Comparison of ENCODE assay signal across 1 cellular context in the genomic region with DNA sequence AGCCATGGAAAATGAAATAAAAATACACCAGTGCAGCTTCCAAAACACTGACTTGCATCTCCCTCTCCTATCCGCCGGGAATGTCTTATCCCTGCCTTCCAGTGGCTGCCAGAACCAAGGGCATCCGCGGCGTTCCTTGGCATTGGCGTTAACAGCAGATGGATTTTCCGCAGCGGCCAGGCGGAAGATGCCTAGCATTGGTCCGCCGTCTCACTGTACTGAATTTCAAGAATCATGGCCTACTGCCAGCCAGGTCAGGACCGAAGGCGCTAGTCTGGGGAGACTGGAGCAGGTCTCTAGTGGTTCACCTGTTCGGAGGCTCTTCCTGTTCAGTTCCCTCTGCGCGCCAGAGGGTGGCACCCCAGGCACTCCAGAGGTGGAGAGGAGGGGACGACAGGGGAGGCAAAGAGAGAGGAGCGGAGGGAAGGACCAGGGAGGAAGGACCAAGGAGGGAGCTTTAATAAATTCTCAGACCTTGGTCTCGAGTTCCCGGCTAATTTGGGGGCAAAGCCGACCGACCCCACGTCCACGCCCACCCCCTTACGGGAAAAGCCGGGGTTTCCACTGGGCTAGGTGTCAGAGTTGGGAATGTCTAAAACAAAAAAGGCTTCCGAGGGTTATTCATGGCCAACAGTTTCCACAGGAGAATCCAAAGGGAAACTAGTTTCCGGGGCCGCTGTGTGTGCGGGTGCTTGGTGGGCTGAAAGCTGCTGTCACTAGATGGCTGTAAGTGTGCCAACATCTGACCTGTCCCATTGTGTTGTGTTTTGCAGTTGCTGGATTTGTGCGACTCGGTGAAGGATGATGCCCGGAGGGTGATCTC.
TF ChIP-seq lines count a peak whose summit lies in the region.

No MANE protein-coding gene starts in this region.

TF ChIP-seq in HepG2, 621 proteins besides CTCF, POLR2A, EP300 and RAD21 (continued from another document and continues in another):
- TF ChIP-seq CHCHD3 (CRISPR knock-in tag; IDR thresholded peaks at IDR 0.05) (no peak), KLF13 (CRISPR knock-in tag; IDR thresholded peaks at IDR 0.05) (no peak), GATAD1 (CRISPR knock-in tag; IDR thresholded peaks at IDR 0.05) (peak; percentile 36; the same call in 1 of the 2 replicates), FOXP1 (IDR thresholded peaks at IDR 0.05) (no peak), FOXP1 (CRISPR knock-in tag; IDR thresholded peaks at IDR 0.05) (no peak), ZNF615 (CRISPR knock-in tag; IDR thresholded peaks at IDR 0.05; ENCODE audit: borderline replicate concordance) (no peak), ZNF296 (CRISPR knock-in tag; conservative IDR thresholded peaks at IDR 0.05) (no peak), ZNF891 (CRISPR knock-in tag; IDR thresholded peaks at IDR 0.05) (no peak), ZNF766 (CRISPR knock-in tag; IDR thresholded peaks at IDR 0.05; ENCODE audit: borderline replicate concordance) (no peak), ZNF564 (CRISPR knock-in tag; IDR thresholded peaks at IDR 0.05) (no peak), ZNF775 (CRISPR knock-in tag; IDR thresholded peaks at IDR 0.05; ENCODE audit: borderline replicate concordance) (no peak), SUZ12 (IDR thresholded peaks at IDR 0.05; ENCODE audit: low read depth, low read length) (no peak), NFIC (IDR thresholded peaks at IDR 0.05; ENCODE audit: low read length) (no peak), ELF3 (CRISPR knock-in tag; IDR thresholded peaks at IDR 0.05) (peak; percentile 89), ATF1 (CRISPR knock-in tag; IDR thresholded peaks at IDR 0.05) (no peak), ZNF263 (CRISPR knock-in tag; IDR thresholded peaks at IDR 0.05) (peak; percentile 98), ZNF460 (CRISPR knock-in tag; IDR thresholded peaks at IDR 0.05; ENCODE audit: borderline replicate concordance) (no peak), ZNF614 (CRISPR knock-in tag; IDR thresholded peaks at IDR 0.05; ENCODE audit: borderline replicate concordance) (no peak; the same call in 1 of the 2 replicates), HDAC6 (IDR thresholded peaks at IDR 0.05; ENCODE audit: low read depth, low read length) (no peak), ZNF850 (CRISPR knock-in tag; conservative IDR thresholded peaks at IDR 0.05) (no peak), CHD4 (IDR thresholded peaks at IDR 0.05; ENCODE audit: borderline replicate concordance, low read length) (no peak), NFE2 (CRISPR knock-in tag; IDR thresholded peaks at IDR 0.05) (no peak), ZC3H13 (CRISPR knock-in tag; IDR thresholded peaks at IDR 0.05) (no peak; the same call in 1 of the 2 replicates), FOXJ3 (CRISPR knock-in tag; IDR thresholded peaks at IDR 0.05; ENCODE audit: borderline replicate concordance) (no peak), REXO4 (CRISPR knock-in tag; IDR thresholded peaks at IDR 0.05; ENCODE audit: borderline replicate concordance) (no peak), FOSL2 (CRISPR knock-in tag; IDR thresholded peaks at IDR 0.05) (peak; percentile 58), SMAD1 (CRISPR knock-in tag; IDR thresholded peaks at IDR 0.05; ENCODE audit: borderline replicate concordance, low read depth) (no peak), ZNF563 (CRISPR knock-in tag; IDR thresholded peaks at IDR 0.05) (no peak), ZNF496 (CRISPR knock-in tag; IDR thresholded peaks at IDR 0.05; ENCODE audit: insufficient replicate concordance) (no peak), GATA4 (IDR thresholded peaks at IDR 0.05; ENCODE audit: borderline replicate concordance, low read depth) (no peak), ZNF720 (CRISPR knock-in tag; IDR thresholded peaks at IDR 0.05) (no peak), NFE2L2 (IDR thresholded peaks at IDR 0.05; ENCODE audit: low read length) (no peak)
- TF ChIP-seq, protein P1, sequence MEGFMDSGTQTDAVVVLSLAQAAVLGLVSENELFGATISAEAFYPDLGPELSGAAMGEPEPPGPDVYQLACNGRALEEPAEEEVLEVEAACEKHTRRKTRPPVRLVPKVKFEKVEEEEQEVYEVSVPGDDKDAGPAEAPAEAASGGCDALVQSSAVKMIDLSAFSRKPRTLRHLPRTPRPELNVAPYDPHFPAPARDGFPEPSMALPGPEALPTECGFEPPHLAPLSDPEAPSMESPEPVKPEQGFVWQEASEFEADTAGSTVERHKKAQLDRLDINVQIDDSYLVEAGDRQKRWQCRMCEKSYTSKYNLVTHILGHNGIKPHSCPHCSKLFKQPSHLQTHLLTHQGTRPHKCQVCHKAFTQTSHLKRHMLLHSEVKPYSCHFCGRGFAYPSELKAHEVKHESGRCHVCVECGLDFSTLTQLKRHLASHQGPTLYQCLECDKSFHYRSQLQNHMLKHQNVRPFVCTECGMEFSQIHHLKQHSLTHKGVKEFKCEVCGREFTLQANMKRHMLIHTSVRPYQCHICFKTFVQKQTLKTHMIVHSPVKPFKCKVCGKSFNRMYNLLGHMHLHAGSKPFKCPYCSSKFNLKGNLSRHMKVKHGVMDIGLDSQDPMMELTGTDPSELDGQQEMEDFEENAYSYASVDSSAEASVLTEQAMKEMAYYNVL (CRISPR knock-in tag; IDR thresholded peaks at IDR 0.05; ENCODE audit: borderline replicate concordance), result peak; percentile 39; the same call in 1 of the 2 replicates
- TF ChIP-seq, protein P2, sequence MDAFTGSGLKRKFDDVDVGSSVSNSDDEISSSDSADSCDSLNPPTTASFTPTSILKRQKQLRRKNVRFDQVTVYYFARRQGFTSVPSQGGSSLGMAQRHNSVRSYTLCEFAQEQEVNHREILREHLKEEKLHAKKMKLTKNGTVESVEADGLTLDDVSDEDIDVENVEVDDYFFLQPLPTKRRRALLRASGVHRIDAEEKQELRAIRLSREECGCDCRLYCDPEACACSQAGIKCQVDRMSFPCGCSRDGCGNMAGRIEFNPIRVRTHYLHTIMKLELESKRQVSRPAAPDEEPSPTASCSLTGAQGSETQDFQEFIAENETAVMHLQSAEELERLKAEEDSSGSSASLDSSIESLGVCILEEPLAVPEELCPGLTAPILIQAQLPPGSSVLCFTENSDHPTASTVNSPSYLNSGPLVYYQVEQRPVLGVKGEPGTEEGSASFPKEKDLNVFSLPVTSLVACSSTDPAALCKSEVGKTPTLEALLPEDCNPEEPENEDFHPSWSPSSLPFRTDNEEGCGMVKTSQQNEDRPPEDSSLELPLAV (CRISPR knock-in tag; conservative IDR thresholded peaks at IDR 0.05; ENCODE audit: low read depth), result no peak
- TF ChIP-seq, protein P3, sequence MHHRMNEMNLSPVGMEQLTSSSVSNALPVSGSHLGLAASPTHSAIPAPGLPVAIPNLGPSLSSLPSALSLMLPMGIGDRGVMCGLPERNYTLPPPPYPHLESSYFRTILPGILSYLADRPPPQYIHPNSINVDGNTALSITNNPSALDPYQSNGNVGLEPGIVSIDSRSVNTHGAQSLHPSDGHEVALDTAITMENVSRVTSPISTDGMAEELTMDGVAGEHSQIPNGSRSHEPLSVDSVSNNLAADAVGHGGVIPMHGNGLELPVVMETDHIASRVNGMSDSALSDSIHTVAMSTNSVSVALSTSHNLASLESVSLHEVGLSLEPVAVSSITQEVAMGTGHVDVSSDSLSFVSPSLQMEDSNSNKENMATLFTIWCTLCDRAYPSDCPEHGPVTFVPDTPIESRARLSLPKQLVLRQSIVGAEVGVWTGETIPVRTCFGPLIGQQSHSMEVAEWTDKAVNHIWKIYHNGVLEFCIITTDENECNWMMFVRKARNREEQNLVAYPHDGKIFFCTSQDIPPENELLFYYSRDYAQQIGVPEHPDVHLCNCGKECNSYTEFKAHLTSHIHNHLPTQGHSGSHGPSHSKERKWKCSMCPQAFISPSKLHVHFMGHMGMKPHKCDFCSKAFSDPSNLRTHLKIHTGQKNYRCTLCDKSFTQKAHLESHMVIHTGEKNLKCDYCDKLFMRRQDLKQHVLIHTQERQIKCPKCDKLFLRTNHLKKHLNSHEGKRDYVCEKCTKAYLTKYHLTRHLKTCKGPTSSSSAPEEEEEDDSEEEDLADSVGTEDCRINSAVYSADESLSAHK (CRISPR knock-in tag; IDR thresholded peaks at IDR 0.05; ENCODE audit: borderline replicate concordance), result no peak
- TF ChIP-seq, protein P4, sequence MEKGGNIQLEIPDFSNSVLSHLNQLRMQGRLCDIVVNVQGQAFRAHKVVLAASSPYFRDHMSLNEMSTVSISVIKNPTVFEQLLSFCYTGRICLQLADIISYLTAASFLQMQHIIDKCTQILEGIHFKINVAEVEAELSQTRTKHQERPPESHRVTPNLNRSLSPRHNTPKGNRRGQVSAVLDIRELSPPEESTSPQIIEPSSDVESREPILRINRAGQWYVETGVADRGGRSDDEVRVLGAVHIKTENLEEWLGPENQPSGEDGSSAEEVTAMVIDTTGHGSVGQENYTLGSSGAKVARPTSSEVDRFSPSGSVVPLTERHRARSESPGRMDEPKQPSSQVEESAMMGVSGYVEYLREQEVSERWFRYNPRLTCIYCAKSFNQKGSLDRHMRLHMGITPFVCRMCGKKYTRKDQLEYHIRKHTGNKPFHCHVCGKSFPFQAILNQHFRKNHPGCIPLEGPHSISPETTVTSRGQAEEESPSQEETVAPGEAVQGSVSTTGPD (CRISPR knock-in tag; IDR thresholded peaks at IDR 0.05), result no peak
- TF ChIP-seq, protein P5, sequence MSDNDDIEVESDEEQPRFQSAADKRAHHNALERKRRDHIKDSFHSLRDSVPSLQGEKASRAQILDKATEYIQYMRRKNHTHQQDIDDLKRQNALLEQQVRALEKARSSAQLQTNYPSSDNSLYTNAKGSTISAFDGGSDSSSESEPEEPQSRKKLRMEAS (IDR thresholded peaks at IDR 0.05), result peak; percentile 34; the same call in 1 of the 2 replicates
- TF ChIP-seq, protein P6, sequence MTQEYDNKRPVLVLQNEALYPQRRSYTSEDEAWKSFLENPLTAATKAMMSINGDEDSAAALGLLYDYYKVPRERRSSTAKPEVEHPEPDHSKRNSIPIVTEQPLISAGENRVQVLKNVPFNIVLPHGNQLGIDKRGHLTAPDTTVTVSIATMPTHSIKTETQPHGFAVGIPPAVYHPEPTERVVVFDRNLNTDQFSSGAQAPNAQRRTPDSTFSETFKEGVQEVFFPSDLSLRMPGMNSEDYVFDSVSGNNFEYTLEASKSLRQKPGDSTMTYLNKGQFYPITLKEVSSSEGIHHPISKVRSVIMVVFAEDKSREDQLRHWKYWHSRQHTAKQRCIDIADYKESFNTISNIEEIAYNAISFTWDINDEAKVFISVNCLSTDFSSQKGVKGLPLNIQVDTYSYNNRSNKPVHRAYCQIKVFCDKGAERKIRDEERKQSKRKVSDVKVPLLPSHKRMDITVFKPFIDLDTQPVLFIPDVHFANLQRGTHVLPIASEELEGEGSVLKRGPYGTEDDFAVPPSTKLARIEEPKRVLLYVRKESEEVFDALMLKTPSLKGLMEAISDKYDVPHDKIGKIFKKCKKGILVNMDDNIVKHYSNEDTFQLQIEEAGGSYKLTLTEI (CRISPR knock-in tag; conservative IDR thresholded peaks at IDR 0.05), result no peak
- TF ChIP-seq, protein P7, sequence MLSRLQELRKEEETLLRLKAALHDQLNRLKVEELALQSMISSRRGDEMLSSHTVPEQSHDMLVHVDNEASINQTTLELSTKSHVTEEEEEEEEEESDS (CRISPR knock-in tag; IDR thresholded peaks at IDR 0.05; ENCODE audit: borderline replicate concordance), result no peak
- TF ChIP-seq, protein P8, sequence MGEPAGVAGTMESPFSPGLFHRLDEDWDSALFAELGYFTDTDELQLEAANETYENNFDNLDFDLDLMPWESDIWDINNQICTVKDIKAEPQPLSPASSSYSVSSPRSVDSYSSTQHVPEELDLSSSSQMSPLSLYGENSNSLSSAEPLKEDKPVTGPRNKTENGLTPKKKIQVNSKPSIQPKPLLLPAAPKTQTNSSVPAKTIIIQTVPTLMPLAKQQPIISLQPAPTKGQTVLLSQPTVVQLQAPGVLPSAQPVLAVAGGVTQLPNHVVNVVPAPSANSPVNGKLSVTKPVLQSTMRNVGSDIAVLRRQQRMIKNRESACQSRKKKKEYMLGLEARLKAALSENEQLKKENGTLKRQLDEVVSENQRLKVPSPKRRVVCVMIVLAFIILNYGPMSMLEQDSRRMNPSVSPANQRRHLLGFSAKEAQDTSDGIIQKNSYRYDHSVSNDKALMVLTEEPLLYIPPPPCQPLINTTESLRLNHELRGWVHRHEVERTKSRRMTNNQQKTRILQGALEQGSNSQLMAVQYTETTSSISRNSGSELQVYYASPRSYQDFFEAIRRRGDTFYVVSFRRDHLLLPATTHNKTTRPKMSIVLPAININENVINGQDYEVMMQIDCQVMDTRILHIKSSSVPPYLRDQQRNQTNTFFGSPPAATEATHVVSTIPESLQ (CRISPR knock-in tag; conservative IDR thresholded peaks at IDR 0.05), result no peak
- TF ChIP-seq, protein P9, sequence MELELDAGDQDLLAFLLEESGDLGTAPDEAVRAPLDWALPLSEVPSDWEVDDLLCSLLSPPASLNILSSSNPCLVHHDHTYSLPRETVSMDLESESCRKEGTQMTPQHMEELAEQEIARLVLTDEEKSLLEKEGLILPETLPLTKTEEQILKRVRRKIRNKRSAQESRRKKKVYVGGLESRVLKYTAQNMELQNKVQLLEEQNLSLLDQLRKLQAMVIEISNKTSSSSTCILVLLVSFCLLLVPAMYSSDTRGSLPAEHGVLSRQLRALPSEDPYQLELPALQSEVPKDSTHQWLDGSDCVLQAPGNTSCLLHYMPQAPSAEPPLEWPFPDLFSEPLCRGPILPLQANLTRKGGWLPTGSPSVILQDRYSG (CRISPR knock-in tag; IDR thresholded peaks at IDR 0.05), result no peak
- TF ChIP-seq, protein P10, sequence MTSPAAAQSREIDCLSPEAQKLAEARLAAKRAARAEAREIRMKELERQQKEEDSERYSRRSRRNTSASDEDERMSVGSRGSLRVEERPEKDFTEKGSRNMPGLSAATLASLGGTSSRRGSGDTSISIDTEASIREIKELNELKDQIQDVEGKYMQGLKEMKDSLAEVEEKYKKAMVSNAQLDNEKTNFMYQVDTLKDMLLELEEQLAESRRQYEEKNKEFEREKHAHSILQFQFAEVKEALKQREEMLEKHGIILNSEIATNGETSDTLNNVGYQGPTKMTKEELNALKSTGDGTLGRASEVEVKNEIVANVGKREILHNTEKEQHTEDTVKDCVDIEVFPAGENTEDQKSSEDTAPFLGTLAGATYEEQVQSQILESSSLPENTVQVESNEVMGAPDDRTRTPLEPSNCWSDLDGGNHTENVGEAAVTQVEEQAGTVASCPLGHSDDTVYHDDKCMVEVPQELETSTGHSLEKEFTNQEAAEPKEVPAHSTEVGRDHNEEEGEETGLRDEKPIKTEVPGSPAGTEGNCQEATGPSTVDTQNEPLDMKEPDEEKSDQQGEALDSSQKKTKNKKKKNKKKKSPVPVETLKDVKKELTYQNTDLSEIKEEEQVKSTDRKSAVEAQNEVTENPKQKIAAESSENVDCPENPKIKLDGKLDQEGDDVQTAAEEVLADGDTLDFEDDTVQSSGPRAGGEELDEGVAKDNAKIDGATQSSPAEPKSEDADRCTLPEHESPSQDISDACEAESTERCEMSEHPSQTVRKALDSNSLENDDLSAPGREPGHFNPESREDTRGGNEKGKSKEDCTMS (CRISPR knock-in tag; conservative IDR thresholded peaks at IDR 0.05), result no peak; the same call in 1 of the 2 replicates
